In the genomic region with DNA sequence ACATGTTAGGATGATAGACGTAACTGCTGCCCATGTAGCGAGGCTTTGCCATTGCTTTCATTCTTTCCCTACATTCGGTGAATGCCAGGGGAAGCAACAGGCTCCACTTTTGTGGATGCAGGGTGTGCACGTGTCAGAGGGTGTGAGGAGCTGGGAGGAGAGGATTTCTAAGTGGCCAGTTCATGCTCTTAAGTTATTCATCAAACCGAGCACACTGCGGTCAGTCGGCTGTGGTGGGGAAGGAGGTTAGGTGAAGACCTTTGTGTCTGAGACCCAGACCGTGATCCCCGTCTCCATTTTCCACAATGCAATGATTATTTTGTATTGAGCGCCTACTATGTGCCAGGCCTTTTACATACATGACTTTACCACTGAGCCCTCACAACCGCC, we compare ENCODE assay signal across 8 cellular contexts.
DNase-seq lines count a peak whose midpoint lies in the region; ATAC-seq, FAIRE-seq and TF ChIP-seq lines count a peak whose summit lies in the region.

No MANE protein-coding gene starts in this region.

- no peak for TF ChIP-seq CTCF in colonic mucosa (IDR thresholded peaks at IDR 0.05)
- no peak for TF ChIP-seq CTCF in mucosa of descending colon (IDR thresholded peaks at IDR 0.05)

- H3K4me1 ChIP-seq in ACC112 (ENCODE audit: control insufficient read depth, insufficient read depth, low read length, unreplicated experiment) (peaks cover under 1% of the 10 kb centered on the region), colonic mucosa (no peaks in the 10 kb centered on the region), mucosa of descending colon (ENCODE audit: low read depth) (no peaks in the 10 kb centered on the region)

- intact Hi-C loops in colonic mucosa (cut with DNase I) (loop anchor here (5.0 to 10.0 kb wide), 3 partner anchors 98 to 648 kb away; no protein-coding TSS in a partner anchor), mucosa of descending colon (cut with DNase I, micrococcal nuclease) (loop anchor here in 1 of 2 donors (10.0 kb wide), 1 partner anchor 508 kb away; no protein-coding TSS in a partner anchor)

- no peak for TF ChIP-seq POLR2A in GM12892 (IDR thresholded peaks at IDR 0.05; ENCODE audit: low read depth, low read length)

- H3K9me3 ChIP-seq in colonic mucosa = no peaks in the 10 kb centered on the region
- no peaks in the 10 kb centered on the region for H3K9me3 ChIP-seq in mucosa of descending colon

- no peaks in the 10 kb centered on the region for H3K79me2 ChIP-seq in ACC112 (ENCODE audit: control insufficient read depth, insufficient read depth, low read length, unreplicated experiment)

- H3K9ac ChIP-seq in colonic mucosa (ENCODE audit: low read depth in 2 of 2, low read length in 2 of 2) = peak overlapping the region; percentile 1 to 41

- FAIRE-seq in GM12892 (lab: Jason Lieb, UNC) = no peak
- no peak for FAIRE-seq in urothelium cell line (lab: Jason Lieb, UNC)

- H3K27ac ChIP-seq in ACC112 (ENCODE audit: low read depth, low read length) (no peak overlapping the region), colonic mucosa (peak overlapping the region; percentile 73)

- H3K4me3 ChIP-seq in ACC112 (ENCODE audit: low read depth, low read length) = peak overlapping the region; percentile 89
- peak overlapping the region; percentile 68 for H3K4me3 ChIP-seq in colonic mucosa
- H3K4me3 ChIP-seq in mucosa of descending colon = no peak overlapping the region

- H3K27me3 ChIP-seq in ACC112 (ENCODE audit: insufficient read depth, low read length) = peaks cover 32% of the 10 kb centered on the region
- no peaks in the 10 kb centered on the region for H3K27me3 ChIP-seq in colonic mucosa

- peak; percentile 11 for ATAC-seq in mucosa of descending colon
- ATAC-seq in HG03520 (IDR thresholded peaks at IDR 0.05; ENCODE audit: unreplicated experiment) = no peak

- peak; percentile 44 for DNase-seq in HT1080 (ENCODE audit: low read depth)
- peak; percentile 41 for DNase-seq in colonic mucosa
- DNase-seq in mucosa of descending colon = peak in 1 of 3 donors; percentile 28
- no peak for DNase-seq in GM12892 (ENCODE audit: insufficient read length)
- DNase-seq in urothelium cell line (ENCODE audit: low spot score) = no peak
- no peak for DNase-seq in anterior cingulate cortex (lab: John Stamatoyannopoulos, UW)

- H3K36me3 ChIP-seq in ACC112 (ENCODE audit: insufficient read depth, low read length) (no peaks in the 10 kb centered on the region), colonic mucosa (no peaks in the 10 kb centered on the region), mucosa of descending colon (ENCODE audit: low read depth) (no peaks in the 10 kb centered on the region)

- no peak overlapping the region for H2AFZ ChIP-seq in ACC112 (ENCODE audit: low read length, unreplicated experiment)

Comparison
In these comparisons a context has a peak if more than half of its experiments do, and no peak if none do; other contexts are left out.
1. DNase-seq: peak in HT1080 (single experiment) and colonic mucosa (single experiment); none in GM12892 (single experiment), urothelium cell line (single experiment) and anterior cingulate cortex (0 of 58).